In the genomic region with DNA sequence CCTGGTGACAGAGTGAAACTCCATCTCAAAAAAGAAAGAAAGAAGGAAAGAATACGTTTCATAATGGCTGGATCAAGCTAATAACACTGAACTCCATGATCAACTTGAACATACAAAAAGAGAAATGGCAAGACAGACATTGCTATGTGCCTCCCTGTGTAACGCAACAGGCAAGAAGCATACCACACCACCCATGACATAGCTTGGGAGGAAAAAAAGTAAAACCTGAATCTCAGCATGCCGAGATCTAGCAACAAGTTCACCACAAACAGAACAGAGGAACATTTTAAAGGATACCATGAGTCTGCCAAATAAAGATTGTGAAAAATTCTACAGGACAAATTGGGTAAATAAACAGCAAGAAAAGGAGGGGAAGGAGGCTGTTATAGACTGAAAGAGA, we compare ENCODE assay signal across 1 cellular context.
TF ChIP-seq lines count a peak whose summit lies in the region.

No MANE protein-coding gene starts in this region.

TF ChIP-seq in GM23338, 12 proteins besides CTCF, POLR2A, EP300 and RAD21:
- TF ChIP-seq ZNF462 (CRISPR knock-in tag; IDR thresholded peaks at IDR 0.05) (no peak), EZH2 (IDR thresholded peaks at IDR 0.05; ENCODE audit: low read depth, unreplicated experiment) (no peak), CREB1 (CRISPR knock-in tag; IDR thresholded peaks at IDR 0.05; ENCODE audit: low read depth) (no peak), JUNB (IDR thresholded peaks at IDR 0.05; ENCODE audit: unreplicated experiment) (no peak), STAT1 (IDR thresholded peaks at IDR 0.05; ENCODE audit: unreplicated experiment) (no peak), NANOG (IDR thresholded peaks at IDR 0.05; ENCODE audit: borderline replicate concordance) (no peak), ZNF114 (CRISPR knock-in tag; IDR thresholded peaks at IDR 0.05) (no peak), ZNF331 (CRISPR knock-in tag; IDR thresholded peaks at IDR 0.05; ENCODE audit: low read depth) (no peak), ETS1 (IDR thresholded peaks at IDR 0.05) (no peak), POLR2AphosphoS5 (IDR thresholded peaks at IDR 0.05; ENCODE audit: low read depth) (no peak), EZH2phosphoT487 (IDR thresholded peaks at IDR 0.05; ENCODE audit: unreplicated experiment) (no peak)
- TF ChIP-seq, protein P1, sequence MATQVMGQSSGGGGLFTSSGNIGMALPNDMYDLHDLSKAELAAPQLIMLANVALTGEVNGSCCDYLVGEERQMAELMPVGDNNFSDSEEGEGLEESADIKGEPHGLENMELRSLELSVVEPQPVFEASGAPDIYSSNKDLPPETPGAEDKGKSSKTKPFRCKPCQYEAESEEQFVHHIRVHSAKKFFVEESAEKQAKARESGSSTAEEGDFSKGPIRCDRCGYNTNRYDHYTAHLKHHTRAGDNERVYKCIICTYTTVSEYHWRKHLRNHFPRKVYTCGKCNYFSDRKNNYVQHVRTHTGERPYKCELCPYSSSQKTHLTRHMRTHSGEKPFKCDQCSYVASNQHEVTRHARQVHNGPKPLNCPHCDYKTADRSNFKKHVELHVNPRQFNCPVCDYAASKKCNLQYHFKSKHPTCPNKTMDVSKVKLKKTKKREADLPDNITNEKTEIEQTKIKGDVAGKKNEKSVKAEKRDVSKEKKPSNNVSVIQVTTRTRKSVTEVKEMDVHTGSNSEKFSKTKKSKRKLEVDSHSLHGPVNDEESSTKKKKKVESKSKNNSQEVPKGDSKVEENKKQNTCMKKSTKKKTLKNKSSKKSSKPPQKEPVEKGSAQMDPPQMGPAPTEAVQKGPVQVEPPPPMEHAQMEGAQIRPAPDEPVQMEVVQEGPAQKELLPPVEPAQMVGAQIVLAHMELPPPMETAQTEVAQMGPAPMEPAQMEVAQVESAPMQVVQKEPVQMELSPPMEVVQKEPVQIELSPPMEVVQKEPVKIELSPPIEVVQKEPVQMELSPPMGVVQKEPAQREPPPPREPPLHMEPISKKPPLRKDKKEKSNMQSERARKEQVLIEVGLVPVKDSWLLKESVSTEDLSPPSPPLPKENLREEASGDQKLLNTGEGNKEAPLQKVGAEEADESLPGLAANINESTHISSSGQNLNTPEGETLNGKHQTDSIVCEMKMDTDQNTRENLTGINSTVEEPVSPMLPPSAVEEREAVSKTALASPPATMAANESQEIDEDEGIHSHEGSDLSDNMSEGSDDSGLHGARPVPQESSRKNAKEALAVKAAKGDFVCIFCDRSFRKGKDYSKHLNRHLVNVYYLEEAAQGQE (IDR thresholded peaks at IDR 0.05; ENCODE audit: unreplicated experiment) = no peak
